ENCODE assay signal across 11 cellular contexts in genomic region chr19:19217110-19217509, GRCh38. TPM values are rescaled to one million over a fixed set of nuclear protein-coding genes. Genes with fewer than 3 reads are reported as not detected.
DNase-seq lines count a peak whose midpoint lies in the region; ATAC-seq and TF ChIP-seq lines count a peak whose summit lies in the region.
"Had no signal": no experiment of that assay in that cellular context is flagged by ENCODE, and none has a peak within 500 bp of the region (broad histone marks: within the 10 kb centered on the region; RNA-seq: fewer than 3 reads in every experiment).

No MANE protein-coding gene starts in this region.

- TF ChIP-seq CTCF in GM12873 (IDR thresholded peaks at IDR 0.05; ENCODE audit: insufficient read depth, low read depth, low read length, missing control alignments) (peak; percentile 37), VCaP (conservative IDR thresholded peaks at IDR 0.05) (0 out of 2 replicates have a peak, but pooled peaks have one; percentile 19)

- no peak for ATAC-seq in GM18520 (IDR thresholded peaks at IDR 0.05; ENCODE audit: unreplicated experiment)

- DNase-seq in NAMALWA (ENCODE audit: low spot score) (peak; percentile 68), lung microvascular endothelial cell (ENCODE audit: low read depth in 2 of 2) (peak; percentile 21 to 35), germinal center (ENCODE audit: low spot score) (no peak), NCI-H1436 (lab: John Stamatoyannopoulos, UW) (no peak)
- DNase-seq: dorsolateral prefrontal cortex, islet precursor cell, NCI-H1694 treated with DMSO at 0.1 percent for 48 hours had no signal

- H3K27ac ChIP-seq in VCaP: no peak overlapping the region

RNA-seq across cellular contexts. Expression of gene NCAN, which starts 5.4 kb away (rescaled TPM):
- total RNA-seq in lung microvascular endothelial cell: not detected in 2 replicates
- total RNA-seq: posterior vena cava had no signal

RNA-seq across cellular contexts. Expression of gene NR2C2AP, which starts 13.9 kb away (rescaled TPM):
- 5.2 and 8.5 TPM in 2 replicates for total RNA-seq in lung microvascular endothelial cell

RNA-seq across cellular contexts. Expression of gene RFXANK, which starts 25.1 kb away (rescaled TPM):
- 67.5 and 69.5 TPM in 2 replicates for total RNA-seq in lung microvascular endothelial cell

RNA-seq across cellular contexts. Expression of gene BORCS8, which starts 25.2 kb away (rescaled TPM):
- 15.0 and 18.5 TPM in 2 replicates for total RNA-seq in lung microvascular endothelial cell

RNA-seq across cellular contexts. Expression of gene MEF2B, which starts 47.0 kb away (rescaled TPM):
- total RNA-seq in lung microvascular endothelial cell: under 0.01 and 0.20 TPM in 2 replicates

Comparison
In these comparisons a context has a peak if more than half of its experiments do, and no peak if none do; other contexts are left out.
1. DNase-seq: peak in NAMALWA (single experiment) and lung microvascular endothelial cell (2 of 2); none in germinal center (single experiment) and NCI-H1436 (single experiment).